8 cellular contexts compared by ENCODE assay signal in genomic region chr19:49590971-49591730, GRCh38. TPM values are rescaled to one million over a fixed set of nuclear protein-coding genes. Genes with fewer than 3 reads are reported as not detected.
DNase-seq lines count a peak whose midpoint lies in the region; ATAC-seq, FAIRE-seq and TF ChIP-seq lines count a peak whose summit lies in the region.

PRR12 (plus strand) TSS chr19:49591182; CDS start chr19:49591655, 473 bp downstream.

- H3K4me1 ChIP-seq in ovary (ENCODE audit: insufficient read depth) = peaks cover 3% of the 10 kb centered on the region

- no peaks in the 10 kb centered on the region for H3K27me3 ChIP-seq in ovary

- peaks cover 14% of the 10 kb centered on the region for H3K36me3 Mint-ChIP-seq in T-cell
- H3K36me3 Mint-ChIP-seq in activated naive CD8-positive, alpha-beta T cell treated with anti-CD3 and anti-CD28 coated beads, Interleukin-2, amount 50 U/mL, for 24 hours (ENCODE audit: low read depth) = peaks cover 9% of the 10 kb centered on the region

- TF ChIP-seq EP300 in ovary (IDR thresholded peaks at IDR 0.05) = no peak

- peak within 1 kb of the TSS; percentile 88 to 94 for H3K27ac Mint-ChIP-seq in T-cell
- peak within 1 kb of the TSS; percentile 90 for H3K27ac Mint-ChIP-seq in activated naive CD8-positive, alpha-beta T cell treated with anti-CD3 and anti-CD28 coated beads, Interleukin-2, amount 50 U/mL, for 24 hours

- no peaks in the 10 kb centered on the region for H3K36me3 ChIP-seq in ovary

- peak within 1 kb of the TSS; percentile 74 for H3K4me3 ChIP-seq in ovary

- peak; percentile 92 for DNase-seq in GM10266 (ENCODE audit: extremely low spot score)
- peak; percentile 54 for DNase-seq in NCI-H1092 (lab: John Stamatoyannopoulos, UW)
- DNase-seq in T-cell = peak in 33 of 34 experiments; percentile 38 to 79 (median 62)
- peak; percentile 76 for DNase-seq in activated naive CD8-positive, alpha-beta T cell treated with anti-CD3 and anti-CD28 coated beads, Interleukin-2, amount 50 U/mL, for 24 hours
- DNase-seq in Right ventricle myocardium superior = peak; percentile 72
- peak; percentile 74 to 83 (median 81) for DNase-seq in ovary
- peak; percentile 88 for DNase-seq in urothelium cell line (ENCODE audit: low spot score)

- ATAC-seq in T-cell (replicated peaks in 1 of 4) (peak; percentile 28 to 39 (median 36)), Right ventricle myocardium superior (ENCODE audit: poor library complexity) (peak; percentile 73), GM18502 (IDR thresholded peaks at IDR 0.05; ENCODE audit: poor library complexity, unreplicated experiment) (no peak)
- peak; percentile 6 for ATAC-seq in activated naive CD8-positive, alpha-beta T cell treated with anti-CD3 and anti-CD28 coated beads, Interleukin-2, amount 50 U/mL, for 24 hours

- TF ChIP-seq CTCF in GM10266 (IDR thresholded peaks at IDR 0.05; ENCODE audit: control insufficient read depth, insufficient read depth, low read depth, missing control alignments) (no peak), ovary (IDR thresholded peaks at IDR 0.05) (no peak)

- POLR2A ChIA-PET in T-cell (lab: Charles Lee) = interaction anchor here (0.6 kb wide), 2 partner anchors 44 kb away, joined by 3 to 12 read pairs; no protein-coding TSS in a partner anchor

- no peak for FAIRE-seq in urothelium cell line (lab: Jason Lieb, UNC)

- H3K4me1 Mint-ChIP-seq in T-cell = peaks cover 24 to 47% (median 38%) of the 10 kb centered on the region in 3 donors
- H3K4me1 Mint-ChIP-seq in activated naive CD8-positive, alpha-beta T cell treated with anti-CD3 and anti-CD28 coated beads, Interleukin-2, amount 50 U/mL, for 24 hours = peaks cover 31% of the 10 kb centered on the region

- TF ChIP-seq POLR2A in ovary (IDR thresholded peaks at IDR 0.05) = no peak

- WGBS in ovary, 3 donors = 0% methylated on average over 44 to 59 of the region's 66 CpGs

- H3K27ac ChIP-seq in ovary = peak within 1 kb of the TSS; percentile 75 to 79

- CTCF ChIA-PET in T-cell (lab: Charles Lee) = interaction anchor here in 1 of 2 donors (0.5 to 1.5 kb wide), 4 partner anchors 11 to 228 kb away, joined by 4 to 9 read pairs (median 4); partner anchors contain the start of genes NOSIP, PRRG2 and RRAS

- H3K27me3 Mint-ChIP-seq in T-cell = no peaks in the 10 kb centered on the region
- no peaks in the 10 kb centered on the region for H3K27me3 Mint-ChIP-seq in activated naive CD8-positive, alpha-beta T cell treated with anti-CD3 and anti-CD28 coated beads, Interleukin-2, amount 50 U/mL, for 24 hours

- no peaks in the 10 kb centered on the region for H3K9me3 Mint-ChIP-seq in T-cell
- no peaks in the 10 kb centered on the region for H3K9me3 Mint-ChIP-seq in activated naive CD8-positive, alpha-beta T cell treated with anti-CD3 and anti-CD28 coated beads, Interleukin-2, amount 50 U/mL, for 24 hours

- peaks cover 0 to 3% of the 10 kb centered on the region in 2 donors for H3K9me3 ChIP-seq in ovary

- intact Hi-C loops in Right ventricle myocardium superior (cut with DNase I) (no loop called here), ovary (cut with DNase I) (loop anchor here in 3 of 4 donors (2.0 to 10.0 kb wide), 4 partner anchors 46 to 1856 kb away; partner anchors contain the start of gene ADM5 (in 1 of the 3))

- peak within 1 kb of the TSS; percentile 88 to 94 (median 91) for H3K4me3 Mint-ChIP-seq in T-cell
- peak within 1 kb of the TSS; percentile 89 for H3K4me3 Mint-ChIP-seq in activated naive CD8-positive, alpha-beta T cell treated with anti-CD3 and anti-CD28 coated beads, Interleukin-2, amount 50 U/mL, for 24 hours

RNA-seq across cellular contexts. Expression of gene PRR12, which starts in this region (rescaled TPM):
- total RNA-seq in T-cell (10 to 100 TPM; 50.8 to 81.7 (median 78.8) TPM), Right ventricle myocardium superior (12.6 TPM), ovary (10 to 100 TPM in 5 of 7 donors, 1 to 10 TPM in 2; 8.1 to 44.1 (median 31.8) TPM)
- polyA plus RNA-seq in ovary = 10 to 100 TPM in 1 of 2 donors, 1 to 10 TPM in 1; 2.8 to 22.8 TPM
